ENCODE assay signal across 27 cellular contexts in the genomic region with DNA sequence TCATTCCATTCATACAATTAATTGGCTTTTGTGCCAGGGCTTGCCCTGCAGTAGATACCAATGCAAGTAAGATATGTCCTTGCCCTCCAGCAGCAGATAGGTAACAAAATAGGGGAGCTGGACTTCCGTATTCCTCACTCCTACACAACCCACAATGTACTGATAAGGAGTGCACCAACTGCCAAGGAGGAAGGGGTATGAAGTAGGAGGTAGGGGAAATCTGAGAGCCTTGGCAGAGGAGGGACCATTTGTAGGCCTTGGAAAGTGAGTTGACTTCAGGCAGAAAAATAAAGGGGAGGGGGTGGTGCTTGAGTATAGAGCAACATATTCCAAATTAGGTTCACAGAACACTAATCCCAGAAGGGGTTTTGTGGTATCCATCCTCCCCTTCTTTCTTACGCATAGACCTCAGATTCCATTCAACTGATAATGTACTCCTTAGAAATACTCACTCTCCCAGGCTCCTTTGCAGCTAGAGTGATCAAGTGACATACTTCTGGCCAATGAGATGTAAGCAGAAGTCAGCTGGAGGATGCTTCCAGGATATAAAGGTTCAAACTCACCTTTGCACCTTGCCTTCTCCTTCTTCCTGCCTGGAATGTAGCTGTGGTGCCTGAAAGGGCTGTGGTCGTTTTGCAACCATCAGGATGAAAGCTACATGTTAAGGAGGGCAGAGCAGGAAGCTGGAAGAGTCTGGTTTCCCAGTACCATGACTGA.
DNase-seq lines count a peak whose midpoint lies in the region; ATAC-seq, FAIRE-seq and TF ChIP-seq lines count a peak whose summit lies in the region.
"Had no signal": no experiment of that assay in that cellular context is flagged by ENCODE, and none has a peak within 500 bp of the region (broad histone marks: within the 10 kb centered on the region; RNA-seq: fewer than 3 reads in every experiment).

No MANE protein-coding gene starts in this region.

- H3K4me1 Mint-ChIP-seq in astrocyte (ENCODE audit: low read depth, unreplicated experiment), result peaks cover 10% of the 10 kb centered on the region

- peaks cover 11% of the 10 kb centered on the region for H3K27me3 Mint-ChIP-seq in astrocyte (ENCODE audit: low read depth, unreplicated experiment)

- ATAC-seq in GM21526 (IDR thresholded peaks at IDR 0.05; ENCODE audit: low FRiP score, unreplicated experiment) (no peak), HG02840 (IDR thresholded peaks at IDR 0.05; ENCODE audit: low FRiP score, unreplicated experiment) (no peak)
- ATAC-seq: activated CD4-positive, CD25-positive, alpha-beta regulatory T cell treated with anti-CD3 and anti-CD28 coated beads, Interleukin-2, amount 50 U/mL, for 24 hours; activated CD8-positive, alpha-beta T cell treated with anti-CD3 and anti-CD28 coated beads, Interleukin-2, amount 10 ng/mL, durations not matched to agents 7 days and 5 days; activated naive CD8-positive, alpha-beta T cell treated with anti-CD3 and anti-CD28 coated beads, Interleukin-2, amount 50 U/mL, for 24 hours had no signal

- H3K9me3 ChIP-seq in astrocyte (ENCODE audit: insufficient read depth, low read depth, low read length) (peaks cover 6% of the 10 kb centered on the region), sigmoid colon (no peaks in the 10 kb centered on the region)

- H3K27me3 ChIP-seq in astrocyte (ENCODE audit: insufficient read depth, low read length) (no peaks in the 10 kb centered on the region), sigmoid colon (no peaks in the 10 kb centered on the region)
- H3K27me3 ChIP-seq: brain microvascular endothelial cell, MG63 had no signal

- no peaks in the 10 kb centered on the region for H3K36me3 Mint-ChIP-seq in astrocyte (ENCODE audit: low read depth, unreplicated experiment)
- H3K36me3 Mint-ChIP-seq: CD4-positive, alpha-beta memory T cell; type B pancreatic cell had no signal

- TF ChIP-seq CTCF in astrocyte (IDR thresholded peaks at IDR 0.05; ENCODE audit: insufficient read depth, low read depth, low read length) (no peak), sigmoid colon (IDR thresholded peaks at IDR 0.05) (no peak)

- H3K4me3 Mint-ChIP-seq in astrocyte (ENCODE audit: unreplicated experiment), result no peak overlapping the region
- H3K4me3 Mint-ChIP-seq: activated CD8-positive, alpha-beta T cell treated with anti-CD3 and anti-CD28 coated beads, Interleukin-2, amount 10 ng/mL, durations not matched to agents 7 days and 5 days; activated naive CD8-positive, alpha-beta T cell treated with anti-CD3 and anti-CD28 coated beads, Interleukin-2, amount 50 U/mL, for 24 hours; CD4-positive, alpha-beta memory T cell; type B pancreatic cell had no signal

- no peak for FAIRE-seq in astrocyte (lab: Jason Lieb, UNC)

- no peak overlapping the region for H3K4me2 ChIP-seq in astrocyte (ENCODE audit: low read length)

- H3K9me3 Mint-ChIP-seq in astrocyte (ENCODE audit: unreplicated experiment), result peaks cover 10% of the 10 kb centered on the region
- H3K9me3 Mint-ChIP-seq: type B pancreatic cell had no signal

- no peak overlapping the region for H3K9ac ChIP-seq in astrocyte (ENCODE audit: low read length)

- H3K4me1 ChIP-seq in astrocyte (ENCODE audit: insufficient read depth, low read length) (no peaks in the 10 kb centered on the region), sigmoid colon (peaks cover 0 to 25% (median 14%) of the 10 kb centered on the region in 4 donors)

- TF ChIP-seq POLR2A in sigmoid colon (IDR thresholded peaks at IDR 0.05), result no peak

- H3K36me3 ChIP-seq in astrocyte (ENCODE audit: insufficient read depth, low read length), result no peaks in the 10 kb centered on the region
- H3K36me3 ChIP-seq in sigmoid colon, result no peaks in the 10 kb centered on the region
- H3K36me3 ChIP-seq: brain microvascular endothelial cell, MG63 had no signal

- H3K27ac Mint-ChIP-seq in astrocyte (ENCODE audit: unreplicated experiment), result no peak overlapping the region
- H3K27ac Mint-ChIP-seq: activated CD8-positive, alpha-beta T cell treated with anti-CD3 and anti-CD28 coated beads, Interleukin-2, amount 10 ng/mL, durations not matched to agents 7 days and 5 days; activated naive CD8-positive, alpha-beta T cell treated with anti-CD3 and anti-CD28 coated beads, Interleukin-2, amount 50 U/mL, for 24 hours; CD4-positive, alpha-beta memory T cell; progenitor cell of endocrine pancreas; type B pancreatic cell had no signal

- TF ChIP-seq EP300 in sigmoid colon (IDR thresholded peaks at IDR 0.05), result no peak

- no peaks in the 10 kb centered on the region for H3K79me2 ChIP-seq in astrocyte (ENCODE audit: insufficient read depth, low read length)

- intact Hi-C loops in sigmoid colon (cut with DNase I), result no loop called here

- H4K20me1 ChIP-seq in astrocyte (ENCODE audit: insufficient read depth, low read length), result no peaks in the 10 kb centered on the region

- H2AFZ ChIP-seq in astrocyte (ENCODE audit: low read depth, low read length), result no peak overlapping the region

- 68 to 82% methylated on average over 3 of the region's 3 CpGs for WGBS in sigmoid colon, 2 donors

- H3K27ac ChIP-seq in astrocyte (ENCODE audit: low read depth, low read length) (no peak overlapping the region), sigmoid colon (no peak overlapping the region)
- H3K27ac ChIP-seq: brain microvascular endothelial cell, epithelial cell of prostate, SK-N-MC had no signal

- DNase-seq in activated CD4-positive, CD25-positive, alpha-beta regulatory T cell treated with anti-CD3 and anti-CD28 coated beads, Interleukin-2, amount 50 U/mL, for 72 hours, result peak; percentile 6
- no peak for DNase-seq in activated CD4-positive, CD25-positive, alpha-beta regulatory T cell (lab: John Stamatoyannopoulos, UW)
- DNase-seq in NCI-H226 (peak; percentile 97), astrocyte (ENCODE audit: low read depth) (peak; percentile 36), sigmoid colon (peak; percentile 4), NOMO-1 (lab: John Stamatoyannopoulos, UW; ENCODE audit: unreplicated experiment in 2 of 2) (no peak)
- DNase-seq: 8988T; activated CD8-positive, alpha-beta T cell treated with anti-CD3 and anti-CD28 coated beads, Interleukin-2, amount 10 ng/mL, durations not matched to agents 7 days and 5 days; activated gamma-delta T cell; activated naive CD8-positive, alpha-beta T cell treated with anti-CD3 and anti-CD28 coated beads, Interleukin-2, amount 50 U/mL, for 24 hours; AML-193; brain microvascular endothelial cell; CD4-positive, alpha-beta memory T cell; DMS79; HCEC 1CT; IMR-90; MG63; NCI-H2171; NCI-H524 treated with DMSO at 0.1 percent for 48 hours; T-helper 2 cell had no signal

- no peak overlapping the region for H3K4me3 ChIP-seq in astrocyte (ENCODE audit: insufficient read depth, low read depth, low read length)
- no peak overlapping the region for H3K4me3 ChIP-seq in sigmoid colon
- H3K4me3 ChIP-seq: MG63, SK-N-MC had no signal

Comparison
In these comparisons a context has a peak if more than half of its experiments do, and no peak if none do; other contexts are left out.
1. DNase-seq: peak in activated CD4-positive, CD25-positive, alpha-beta regulatory T cell treated with anti-CD3 and anti-CD28 coated beads, Interleukin-2, amount 50 U/mL, for 72 hours (single experiment), NCI-H226 (single experiment), astrocyte (single experiment) and sigmoid colon (single experiment); none in activated CD4-positive, CD25-positive, alpha-beta regulatory T cell (0 of 4) and NOMO-1 (0 of 2).